1 cellular context compared by ENCODE assay signal in the genomic region with DNA sequence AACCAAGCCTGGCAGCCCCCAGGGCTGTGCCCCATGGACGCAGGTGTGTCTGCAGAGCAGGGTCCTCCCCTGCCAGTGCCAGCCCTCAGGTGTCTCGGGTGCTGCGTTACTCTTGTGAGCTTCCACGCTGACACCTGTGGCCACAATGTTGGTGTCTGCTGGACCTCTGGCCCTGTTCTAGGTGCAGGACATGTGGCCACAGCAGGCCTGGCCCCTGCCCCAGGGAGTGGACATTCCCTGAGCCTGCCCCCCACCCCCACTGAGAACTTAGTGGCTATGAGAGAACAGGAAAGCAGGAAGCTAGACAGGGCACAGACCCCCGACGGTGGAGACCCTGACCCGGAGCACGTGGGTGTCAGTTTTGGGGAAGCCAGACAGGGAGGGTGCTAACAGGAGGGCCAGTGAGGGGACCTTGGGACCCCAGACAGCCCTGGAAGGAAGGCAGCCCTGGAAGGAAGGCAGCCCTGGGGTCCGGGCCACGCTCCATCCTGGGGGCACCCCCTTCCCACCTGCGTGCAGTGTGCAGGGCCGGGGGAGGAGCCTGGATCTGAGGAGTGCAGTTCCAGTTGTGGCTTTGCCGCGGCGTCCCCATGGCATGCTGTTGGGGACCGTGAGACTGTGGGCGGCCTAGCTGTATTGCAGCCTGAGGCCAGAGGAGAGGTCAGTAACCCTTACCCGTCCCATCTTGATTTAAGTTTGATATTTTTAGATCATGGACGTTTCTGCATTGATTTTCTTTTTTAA.
TF ChIP-seq lines count a peak whose summit lies in the region.

No MANE protein-coding gene starts in this region.

TF ChIP-seq in HepG2, 621 proteins besides CTCF, POLR2A, EP300 and RAD21 (continued from another document and continues in another):
- TF ChIP-seq, protein P1, sequence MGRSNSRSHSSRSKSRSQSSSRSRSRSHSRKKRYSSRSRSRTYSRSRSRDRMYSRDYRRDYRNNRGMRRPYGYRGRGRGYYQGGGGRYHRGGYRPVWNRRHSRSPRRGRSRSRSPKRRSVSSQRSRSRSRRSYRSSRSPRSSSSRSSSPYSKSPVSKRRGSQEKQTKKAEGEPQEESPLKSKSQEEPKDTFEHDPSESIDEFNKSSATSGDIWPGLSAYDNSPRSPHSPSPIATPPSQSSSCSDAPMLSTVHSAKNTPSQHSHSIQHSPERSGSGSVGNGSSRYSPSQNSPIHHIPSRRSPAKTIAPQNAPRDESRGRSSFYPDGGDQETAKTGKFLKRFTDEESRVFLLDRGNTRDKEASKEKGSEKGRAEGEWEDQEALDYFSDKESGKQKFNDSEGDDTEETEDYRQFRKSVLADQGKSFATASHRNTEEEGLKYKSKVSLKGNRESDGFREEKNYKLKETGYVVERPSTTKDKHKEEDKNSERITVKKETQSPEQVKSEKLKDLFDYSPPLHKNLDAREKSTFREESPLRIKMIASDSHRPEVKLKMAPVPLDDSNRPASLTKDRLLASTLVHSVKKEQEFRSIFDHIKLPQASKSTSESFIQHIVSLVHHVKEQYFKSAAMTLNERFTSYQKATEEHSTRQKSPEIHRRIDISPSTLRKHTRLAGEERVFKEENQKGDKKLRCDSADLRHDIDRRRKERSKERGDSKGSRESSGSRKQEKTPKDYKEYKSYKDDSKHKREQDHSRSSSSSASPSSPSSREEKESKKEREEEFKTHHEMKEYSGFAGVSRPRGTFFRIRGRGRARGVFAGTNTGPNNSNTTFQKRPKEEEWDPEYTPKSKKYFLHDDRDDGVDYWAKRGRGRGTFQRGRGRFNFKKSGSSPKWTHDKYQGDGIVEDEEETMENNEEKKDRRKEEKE (IDR thresholded peaks at IDR 0.05), result no peak
- TF ChIP-seq ZNF619 (CRISPR knock-in tag; IDR thresholded peaks at IDR 0.05), result no peak
- 0 out of 2 replicates have a peak, but pooled peaks have one; percentile 7 for TF ChIP-seq NR2F2 (IDR thresholded peaks at IDR 0.05; ENCODE audit: borderline replicate concordance, low read depth)
- no peak; the same call in 1 of the 2 replicates for TF ChIP-seq KDM5B (CRISPR knock-in tag; IDR thresholded peaks at IDR 0.05; ENCODE audit: borderline replicate concordance)
- TF ChIP-seq, protein P2, sequence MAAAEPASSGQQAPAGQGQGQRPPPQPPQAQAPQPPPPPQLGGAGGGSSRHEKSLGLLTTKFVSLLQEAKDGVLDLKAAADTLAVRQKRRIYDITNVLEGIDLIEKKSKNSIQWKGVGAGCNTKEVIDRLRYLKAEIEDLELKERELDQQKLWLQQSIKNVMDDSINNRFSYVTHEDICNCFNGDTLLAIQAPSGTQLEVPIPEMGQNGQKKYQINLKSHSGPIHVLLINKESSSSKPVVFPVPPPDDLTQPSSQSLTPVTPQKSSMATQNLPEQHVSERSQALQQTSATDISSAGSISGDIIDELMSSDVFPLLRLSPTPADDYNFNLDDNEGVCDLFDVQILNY (CRISPR knock-in tag; conservative IDR thresholded peaks at IDR 0.05), result no peak
- TF ChIP-seq, protein P3, sequence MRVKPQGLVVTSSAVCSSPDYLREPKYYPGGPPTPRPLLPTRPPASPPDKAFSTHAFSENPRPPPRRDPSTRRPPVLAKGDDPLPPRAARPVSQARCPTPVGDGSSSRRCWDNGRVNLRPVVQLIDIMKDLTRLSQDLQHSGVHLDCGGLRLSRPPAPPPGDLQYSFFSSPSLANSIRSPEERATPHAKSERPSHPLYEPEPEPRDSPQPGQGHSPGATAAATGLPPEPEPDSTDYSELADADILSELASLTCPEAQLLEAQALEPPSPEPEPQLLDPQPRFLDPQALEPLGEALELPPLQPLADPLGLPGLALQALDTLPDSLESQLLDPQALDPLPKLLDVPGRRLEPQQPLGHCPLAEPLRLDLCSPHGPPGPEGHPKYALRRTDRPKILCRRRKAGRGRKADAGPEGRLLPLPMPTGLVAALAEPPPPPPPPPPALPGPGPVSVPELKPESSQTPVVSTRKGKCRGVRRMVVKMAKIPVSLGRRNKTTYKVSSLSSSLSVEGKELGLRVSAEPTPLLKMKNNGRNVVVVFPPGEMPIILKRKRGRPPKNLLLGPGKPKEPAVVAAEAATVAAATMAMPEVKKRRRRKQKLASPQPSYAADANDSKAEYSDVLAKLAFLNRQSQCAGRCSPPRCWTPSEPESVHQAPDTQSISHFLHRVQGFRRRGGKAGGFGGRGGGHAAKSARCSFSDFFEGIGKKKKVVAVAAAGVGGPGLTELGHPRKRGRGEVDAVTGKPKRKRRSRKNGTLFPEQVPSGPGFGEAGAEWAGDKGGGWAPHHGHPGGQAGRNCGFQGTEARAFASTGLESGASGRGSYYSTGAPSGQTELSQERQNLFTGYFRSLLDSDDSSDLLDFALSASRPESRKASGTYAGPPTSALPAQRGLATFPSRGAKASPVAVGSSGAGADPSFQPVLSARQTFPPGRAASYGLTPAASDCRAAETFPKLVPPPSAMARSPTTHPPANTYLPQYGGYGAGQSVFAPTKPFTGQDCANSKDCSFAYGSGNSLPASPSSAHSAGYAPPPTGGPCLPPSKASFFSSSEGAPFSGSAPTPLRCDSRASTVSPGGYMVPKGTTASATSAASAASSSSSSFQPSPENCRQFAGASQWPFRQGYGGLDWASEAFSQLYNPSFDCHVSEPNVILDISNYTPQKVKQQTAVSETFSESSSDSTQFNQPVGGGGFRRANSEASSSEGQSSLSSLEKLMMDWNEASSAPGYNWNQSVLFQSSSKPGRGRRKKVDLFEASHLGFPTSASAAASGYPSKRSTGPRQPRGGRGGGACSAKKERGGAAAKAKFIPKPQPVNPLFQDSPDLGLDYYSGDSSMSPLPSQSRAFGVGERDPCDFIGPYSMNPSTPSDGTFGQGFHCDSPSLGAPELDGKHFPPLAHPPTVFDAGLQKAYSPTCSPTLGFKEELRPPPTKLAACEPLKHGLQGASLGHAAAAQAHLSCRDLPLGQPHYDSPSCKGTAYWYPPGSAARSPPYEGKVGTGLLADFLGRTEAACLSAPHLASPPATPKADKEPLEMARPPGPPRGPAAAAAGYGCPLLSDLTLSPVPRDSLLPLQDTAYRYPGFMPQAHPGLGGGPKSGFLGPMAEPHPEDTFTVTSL (CRISPR knock-in tag; IDR thresholded peaks at IDR 0.05; ENCODE audit: borderline replicate concordance), result no peak
- TF ChIP-seq ZFP36L2 (CRISPR knock-in tag; IDR thresholded peaks at IDR 0.05), result no peak
- peak; percentile 55 for TF ChIP-seq ETV5 (CRISPR knock-in tag; IDR thresholded peaks at IDR 0.05; ENCODE audit: borderline replicate concordance)
- 0 out of 2 replicates have a peak, but pooled peaks have one; percentile 36 for TF ChIP-seq ZNF33B (CRISPR knock-in tag; IDR thresholded peaks at IDR 0.05)
- peak; percentile 31; the same call in 1 of the 2 replicates for TF ChIP-seq ZNF768 (CRISPR knock-in tag; IDR thresholded peaks at IDR 0.05)
- peak; percentile 56; the same call in 1 of the 2 replicates for TF ChIP-seq ZNF263 (CRISPR knock-in tag; IDR thresholded peaks at IDR 0.05)
- TF ChIP-seq MTF2 (CRISPR knock-in tag; IDR thresholded peaks at IDR 0.05; ENCODE audit: borderline replicate concordance), result no peak
- no peak for TF ChIP-seq NAIF1 (CRISPR knock-in tag; IDR thresholded peaks at IDR 0.05; ENCODE audit: borderline replicate concordance)
- TF ChIP-seq PRPF4 (IDR thresholded peaks at IDR 0.05; ENCODE audit: low read depth, low read length, poor library complexity, severe bottlenecking), result no peak
- no peak for TF ChIP-seq ISX (CRISPR knock-in tag; conservative IDR thresholded peaks at IDR 0.05)
- TF ChIP-seq KMT2A (CRISPR knock-in tag; IDR thresholded peaks at IDR 0.05), result no peak
- TF ChIP-seq, protein P4, sequence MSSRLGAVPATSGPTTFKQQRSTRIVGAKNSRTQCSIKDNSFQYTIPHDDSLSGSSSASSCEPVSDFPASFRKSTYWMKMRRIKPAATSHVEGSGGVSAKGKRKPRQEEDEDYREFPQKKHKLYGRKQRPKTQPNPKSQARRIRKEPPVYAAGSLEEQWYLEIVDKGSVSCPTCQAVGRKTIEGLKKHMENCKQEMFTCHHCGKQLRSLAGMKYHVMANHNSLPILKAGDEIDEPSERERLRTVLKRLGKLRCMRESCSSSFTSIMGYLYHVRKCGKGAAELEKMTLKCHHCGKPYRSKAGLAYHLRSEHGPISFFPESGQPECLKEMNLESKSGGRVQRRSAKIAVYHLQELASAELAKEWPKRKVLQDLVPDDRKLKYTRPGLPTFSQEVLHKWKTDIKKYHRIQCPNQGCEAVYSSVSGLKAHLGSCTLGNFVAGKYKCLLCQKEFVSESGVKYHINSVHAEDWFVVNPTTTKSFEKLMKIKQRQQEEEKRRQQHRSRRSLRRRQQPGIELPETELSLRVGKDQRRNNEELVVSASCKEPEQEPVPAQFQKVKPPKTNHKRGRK (CRISPR knock-in tag; IDR thresholded peaks at IDR 0.05), result no peak
- peak; percentile 23; the same call in 1 of the 2 replicates for TF ChIP-seq HDAC1 (CRISPR knock-in tag; IDR thresholded peaks at IDR 0.05)
- no peak for TF ChIP-seq SMYD3 (CRISPR knock-in tag; IDR thresholded peaks at IDR 0.05)
- peak; percentile 39; the same call in 1 of the 2 replicates for TF ChIP-seq ZZZ3 (CRISPR knock-in tag; IDR thresholded peaks at IDR 0.05; ENCODE audit: borderline replicate concordance)
- TF ChIP-seq, protein P5, sequence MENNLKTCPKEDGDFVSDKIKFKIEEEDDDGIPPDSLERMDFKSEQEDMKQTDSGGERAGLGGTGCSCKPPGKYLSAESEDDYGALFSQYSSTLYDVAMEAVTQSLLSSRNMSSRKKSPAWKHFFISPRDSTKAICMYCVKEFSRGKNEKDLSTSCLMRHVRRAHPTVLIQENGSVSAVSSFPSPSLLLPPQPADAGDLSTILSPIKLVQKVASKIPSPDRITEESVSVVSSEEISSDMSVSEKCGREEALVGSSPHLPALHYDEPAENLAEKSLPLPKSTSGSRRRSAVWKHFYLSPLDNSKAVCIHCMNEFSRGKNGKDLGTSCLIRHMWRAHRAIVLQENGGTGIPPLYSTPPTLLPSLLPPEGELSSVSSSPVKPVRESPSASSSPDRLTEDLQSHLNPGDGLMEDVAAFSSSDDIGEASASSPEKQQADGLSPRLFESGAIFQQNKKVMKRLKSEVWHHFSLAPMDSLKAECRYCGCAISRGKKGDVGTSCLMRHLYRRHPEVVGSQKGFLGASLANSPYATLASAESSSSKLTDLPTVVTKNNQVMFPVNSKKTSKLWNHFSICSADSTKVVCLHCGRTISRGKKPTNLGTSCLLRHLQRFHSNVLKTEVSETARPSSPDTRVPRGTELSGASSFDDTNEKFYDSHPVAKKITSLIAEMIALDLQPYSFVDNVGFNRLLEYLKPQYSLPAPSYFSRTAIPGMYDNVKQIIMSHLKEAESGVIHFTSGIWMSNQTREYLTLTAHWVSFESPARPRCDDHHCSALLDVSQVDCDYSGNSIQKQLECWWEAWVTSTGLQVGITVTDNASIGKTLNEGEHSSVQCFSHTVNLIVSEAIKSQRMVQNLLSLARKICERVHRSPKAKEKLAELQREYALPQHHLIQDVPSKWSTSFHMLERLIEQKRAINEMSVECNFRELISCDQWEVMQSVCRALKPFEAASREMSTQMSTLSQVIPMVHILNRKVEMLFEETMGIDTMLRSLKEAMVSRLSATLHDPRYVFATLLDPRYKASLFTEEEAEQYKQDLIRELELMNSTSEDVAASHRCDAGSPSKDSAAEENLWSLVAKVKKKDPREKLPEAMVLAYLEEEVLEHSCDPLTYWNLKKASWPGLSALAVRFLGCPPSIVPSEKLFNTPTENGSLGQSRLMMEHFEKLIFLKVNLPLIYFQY (CRISPR knock-in tag; IDR thresholded peaks at IDR 0.05; ENCODE audit: borderline replicate concordance), result no peak
- no peak for TF ChIP-seq ZNF510 (CRISPR knock-in tag; IDR thresholded peaks at IDR 0.05; ENCODE audit: low read depth)
- TF ChIP-seq, protein P6, sequence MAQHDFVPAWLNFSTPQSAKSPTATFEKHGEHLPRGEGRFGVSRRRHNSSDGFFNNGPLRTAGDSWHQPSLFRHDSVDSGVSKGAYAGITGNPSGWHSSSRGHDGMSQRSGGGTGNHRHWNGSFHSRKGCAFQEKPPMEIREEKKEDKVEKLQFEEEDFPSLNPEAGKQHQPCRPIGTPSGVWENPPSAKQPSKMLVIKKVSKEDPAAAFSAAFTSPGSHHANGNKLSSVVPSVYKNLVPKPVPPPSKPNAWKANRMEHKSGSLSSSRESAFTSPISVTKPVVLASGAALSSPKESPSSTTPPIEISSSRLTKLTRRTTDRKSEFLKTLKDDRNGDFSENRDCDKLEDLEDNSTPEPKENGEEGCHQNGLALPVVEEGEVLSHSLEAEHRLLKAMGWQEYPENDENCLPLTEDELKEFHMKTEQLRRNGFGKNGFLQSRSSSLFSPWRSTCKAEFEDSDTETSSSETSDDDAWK (CRISPR knock-in tag; IDR thresholded peaks at IDR 0.05), result no peak
- no peak for TF ChIP-seq PPARG (CRISPR knock-in tag; conservative IDR thresholded peaks at IDR 0.05)
- TF ChIP-seq, protein P7, sequence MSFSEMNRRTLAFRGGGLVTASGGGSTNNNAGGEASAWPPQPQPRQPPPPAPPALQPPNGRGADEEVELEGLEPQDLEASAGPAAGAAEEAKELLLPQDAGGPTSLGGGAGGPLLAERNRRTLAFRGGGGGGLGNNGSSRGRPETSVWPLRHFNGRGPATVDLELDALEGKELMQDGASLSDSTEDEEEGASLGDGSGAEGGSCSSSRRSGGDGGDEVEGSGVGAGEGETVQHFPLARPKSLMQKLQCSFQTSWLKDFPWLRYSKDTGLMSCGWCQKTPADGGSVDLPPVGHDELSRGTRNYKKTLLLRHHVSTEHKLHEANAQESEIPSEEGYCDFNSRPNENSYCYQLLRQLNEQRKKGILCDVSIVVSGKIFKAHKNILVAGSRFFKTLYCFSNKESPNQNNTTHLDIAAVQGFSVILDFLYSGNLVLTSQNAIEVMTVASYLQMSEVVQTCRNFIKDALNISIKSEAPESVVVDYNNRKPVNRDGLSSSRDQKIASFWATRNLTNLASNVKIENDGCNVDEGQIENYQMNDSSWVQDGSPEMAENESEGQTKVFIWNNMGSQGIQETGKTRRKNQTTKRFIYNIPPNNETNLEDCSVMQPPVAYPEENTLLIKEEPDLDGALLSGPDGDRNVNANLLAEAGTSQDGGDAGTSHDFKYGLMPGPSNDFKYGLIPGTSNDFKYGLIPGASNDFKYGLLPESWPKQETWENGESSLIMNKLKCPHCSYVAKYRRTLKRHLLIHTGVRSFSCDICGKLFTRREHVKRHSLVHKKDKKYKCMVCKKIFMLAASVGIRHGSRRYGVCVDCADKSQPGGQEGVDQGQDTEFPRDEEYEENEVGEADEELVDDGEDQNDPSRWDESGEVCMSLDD (CRISPR knock-in tag; IDR thresholded peaks at IDR 0.05; ENCODE audit: borderline replicate concordance), result no peak
- no peak; the same call in 1 of the 2 replicates for TF ChIP-seq DMAP1 (CRISPR knock-in tag; IDR thresholded peaks at IDR 0.05)
- TF ChIP-seq, protein P8, sequence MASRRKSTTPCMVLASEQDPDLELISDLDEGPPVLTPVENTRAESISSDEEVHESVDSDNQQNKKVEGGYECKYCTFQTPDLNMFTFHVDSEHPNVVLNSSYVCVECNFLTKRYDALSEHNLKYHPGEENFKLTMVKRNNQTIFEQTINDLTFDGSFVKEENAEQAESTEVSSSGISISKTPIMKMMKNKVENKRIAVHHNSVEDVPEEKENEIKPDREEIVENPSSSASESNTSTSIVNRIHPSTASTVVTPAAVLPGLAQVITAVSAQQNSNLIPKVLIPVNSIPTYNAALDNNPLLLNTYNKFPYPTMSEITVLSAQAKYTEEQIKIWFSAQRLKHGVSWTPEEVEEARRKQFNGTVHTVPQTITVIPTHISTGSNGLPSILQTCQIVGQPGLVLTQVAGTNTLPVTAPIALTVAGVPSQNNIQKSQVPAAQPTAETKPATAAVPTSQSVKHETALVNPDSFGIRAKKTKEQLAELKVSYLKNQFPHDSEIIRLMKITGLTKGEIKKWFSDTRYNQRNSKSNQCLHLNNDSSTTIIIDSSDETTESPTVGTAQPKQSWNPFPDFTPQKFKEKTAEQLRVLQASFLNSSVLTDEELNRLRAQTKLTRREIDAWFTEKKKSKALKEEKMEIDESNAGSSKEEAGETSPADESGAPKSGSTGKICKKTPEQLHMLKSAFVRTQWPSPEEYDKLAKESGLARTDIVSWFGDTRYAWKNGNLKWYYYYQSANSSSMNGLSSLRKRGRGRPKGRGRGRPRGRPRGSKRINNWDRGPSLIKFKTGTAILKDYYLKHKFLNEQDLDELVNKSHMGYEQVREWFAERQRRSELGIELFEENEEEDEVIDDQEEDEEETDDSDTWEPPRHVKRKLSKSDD (CRISPR knock-in tag; IDR thresholded peaks at IDR 0.05; ENCODE audit: low read depth), result no peak
- no peak for TF ChIP-seq ZSCAN12 (CRISPR knock-in tag; IDR thresholded peaks at IDR 0.05)
- TF ChIP-seq SNAPC2 (CRISPR knock-in tag; IDR thresholded peaks at IDR 0.05), result no peak
- TF ChIP-seq ARNT (IDR thresholded peaks at IDR 0.05), result no peak
